32 cellular contexts compared by ENCODE assay signal in the genomic region with DNA sequence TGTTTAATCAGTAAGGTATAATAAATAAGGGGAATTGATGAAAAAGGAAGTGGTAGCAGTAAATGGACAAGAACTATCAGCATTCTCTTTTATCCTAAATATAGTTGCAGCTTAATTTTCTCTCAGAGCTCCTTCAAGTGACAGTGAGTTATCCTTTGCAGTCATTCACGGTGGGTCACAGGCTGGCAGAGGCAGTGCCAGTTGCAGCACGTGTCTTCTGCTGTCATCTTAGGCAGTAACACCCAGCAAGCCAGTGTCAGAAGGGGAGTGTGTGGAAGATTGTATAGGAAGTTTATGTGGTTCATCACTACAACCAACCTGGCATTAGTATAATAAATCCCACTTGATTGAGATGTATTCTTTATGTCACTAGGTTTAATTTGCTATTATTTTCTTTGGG.
"Had no signal": no experiment of that assay in that cellular context is flagged by ENCODE, and none has a peak within 500 bp of the region (broad histone marks: within the 10 kb centered on the region; RNA-seq: fewer than 3 reads in every experiment).

No MANE protein-coding gene starts in this region.

- ATAC-seq: activated CD8-positive, alpha-beta memory T cell treated with anti-CD3 and anti-CD28 coated beads, Interleukin-2, amount 10 ng/mL, durations not matched to agents 7 days and 5 days; K562 had no signal

- H3K4me1 ChIP-seq: ascending aorta had no signal

- H3K4me3 ChIP-seq: ascending aorta, K562, PC-9, SJCRH30, SK-N-MC had no signal

- H2AFZ ChIP-seq: PC-9 had no signal

- FAIRE-seq: K562, RCC 7860 had no signal

- H3K4me2 ChIP-seq: PC-9 had no signal

- H3K27ac ChIP-seq: ascending aorta, PC-9, RWPE1, SJCRH30, SK-N-MC, WERI-Rb-1 had no signal

- H3K9me3 ChIP-seq: ascending aorta, SJCRH30 had no signal

- H3K36me3 ChIP-seq: ascending aorta, WERI-Rb-1 had no signal

- DNase-seq: activated CD4-positive, alpha-beta memory T cell treated with anti-CD3 and anti-CD28 coated beads, Interleukin-2, amount 10 ng/mL, durations not matched to agents 7 days and 5 days; activated CD4-positive, alpha-beta T cell treated with anti-CD3 and anti-CD28 coated beads for 1 hour; activated CD4-positive, alpha-beta T cell treated with anti-CD3 and anti-CD28 coated beads for 48 hours; activated CD4-positive, CD25-positive, alpha-beta regulatory T cell; activated CD8-positive, alpha-beta memory T cell treated with anti-CD3 and anti-CD28 coated beads for 24 hours; activated CD8-positive, alpha-beta memory T cell treated with anti-CD3 and anti-CD28 coated beads, Interleukin-2, amount 10 ng/mL, durations not matched to agents 7 days and 5 days; activated CD8-positive, alpha-beta memory T cell treated with anti-CD3 and anti-CD28 coated beads, Interleukin-2, amount 50 U/mL, for 48 hours; activated gamma-delta T cell; activated naive CD4-positive, alpha-beta T cell treated with Interleukin-2 at 50 U/mL for 16 hours; activated naive CD8-positive, alpha-beta T cell treated with anti-CD3 and anti-CD28 coated beads, Interleukin-2, amount 10 ng/mL, durations not matched to agents 7 days and 5 days; amygdala; IMR-90; NCI-H1048; NCI-H1105 treated with DMSO at 0.1 percent for 48 hours; NCI-H1436; NCI-H1694; NCI-H1930; NCI-H2081 treated with DMSO at 0.1 percent for 48 hours; NCI-H510A; NCI-H526; NCI-H748 treated with DMSO at 0.1 percent for 48 hours; NK-92 treated with Interleukin-12 subunit alpha and Interleukin-12 subunit beta, amount 100 ng/mL, for 24 hours; PC-9; SHP77; SJCRH30; T1000; WERI-Rb-1 had no signal

- H3K27me3 ChIP-seq: ascending aorta, SJCRH30 had no signal
